20 cellular contexts compared by ENCODE assay signal in genomic region chr6:142751452-142751851, GRCh38.
DNase-seq lines count a peak whose midpoint lies in the region; ATAC-seq, FAIRE-seq and TF ChIP-seq lines count a peak whose summit lies in the region.
"Had no signal": no experiment of that assay in that cellular context is flagged by ENCODE, and none has a peak within 500 bp of the region (broad histone marks: within the 10 kb centered on the region; RNA-seq: fewer than 3 reads in every experiment).

No MANE protein-coding gene starts in this region.

- intact Hi-C loops in activated CD4-positive, alpha-beta T cell treated with anti-CD3 and anti-CD28 coated beads for 36 hours (cut with DNase I, micrococcal nuclease): no loop called here
- intact Hi-C loops in CD4-positive, alpha-beta T cell (cut with DNase I, micrococcal nuclease): loop anchor here in 1 of 2 experiments (2.0 kb wide), 1 partner anchor 133 kb away; no protein-coding TSS in a partner anchor
- intact Hi-C loops in pancreas (cut with DNase I) (no loop called here), colonic mucosa (cut with DNase I) (no loop called here)

- no peak for FAIRE-seq in pancreas (lab: Jason Lieb, UNC)
- FAIRE-seq: D721Med, H54 had no signal

- H3K9me3 ChIP-seq in CD4-positive, alpha-beta T cell (ENCODE audit: control insufficient read depth, low read length): no peaks in the 10 kb centered on the region
- H3K9me3 ChIP-seq in pancreas: no peaks in the 10 kb centered on the region
- no peaks in the 10 kb centered on the region for H3K9me3 ChIP-seq in colonic mucosa

- no peak for ATAC-seq in activated CD4-positive, alpha-beta T cell treated with anti-CD3 and anti-CD28 coated beads for 36 hours
- ATAC-seq in CD4-positive, alpha-beta T cell (ENCODE audit: poor library complexity): no peak
- ATAC-seq in pancreas: no peak

- POLR2A ChIA-PET in activated CD4-positive, alpha-beta T cell treated with anti-CD3 and anti-CD28 coated beads for 36 hours (lab: Charles Lee): interaction anchor here (0.6 kb wide), 1 partner anchor 135 kb away, joined by 3 read pairs; no protein-coding TSS in a partner anchor
- POLR2A ChIA-PET in CD4-positive, alpha-beta T cell (lab: Charles Lee): no interaction called here

- no peak for DNase-seq in activated CD4-positive, alpha-beta T cell treated with anti-CD3 and anti-CD28 coated beads for 36 hours
- DNase-seq in activated CD4-positive, alpha-beta T cell treated with anti-CD3 and anti-CD28 coated beads, Interleukin-2, amount 50 U/mL, for 4 hours: no peak
- DNase-seq in CD4-positive, alpha-beta T cell: no peak
- DNase-seq in activated naive CD8-positive, alpha-beta T cell treated with anti-CD3 and anti-CD28 coated beads for 36 hours: no peak
- DNase-seq in neural crest cell (ENCODE audit: low read depth, low spot score) (no peak), pancreas (no peak), colonic mucosa (no peak), NCI-H2081 (lab: John Stamatoyannopoulos, UW) (no peak)
- DNase-seq: AML-193, DMS79, KG1, MV-4-11, NCI-H1694 treated with DMSO at 0.1 percent for 48 hours, NCI-H2107, NCI-H510A, NCI-H748 treated with DMSO at 0.1 percent for 48 hours, SHP77 had no signal

- H3K36me3 Mint-ChIP-seq in activated CD4-positive, alpha-beta T cell treated with anti-CD3 and anti-CD28 coated beads for 36 hours (ENCODE audit: low read depth): peaks cover 27% of the 10 kb centered on the region
- peaks cover 39% of the 10 kb centered on the region for H3K36me3 Mint-ChIP-seq in CD4-positive, alpha-beta T cell (ENCODE audit: low read depth)
- H3K36me3 Mint-ChIP-seq in activated naive CD8-positive, alpha-beta T cell treated with anti-CD3 and anti-CD28 coated beads for 36 hours: peaks cover 29% of the 10 kb centered on the region
- H3K36me3 Mint-ChIP-seq in neural crest cell (ENCODE audit: low read depth): peaks cover 4% of the 10 kb centered on the region

- H3K4me3 ChIP-seq in pancreas (no peak overlapping the region), colonic mucosa (no peak overlapping the region)

- no peak overlapping the region for H3K9ac ChIP-seq in colonic mucosa (ENCODE audit: low read depth in 2 of 2, low read length in 2 of 2)

- CTCF ChIA-PET in activated CD4-positive, alpha-beta T cell treated with anti-CD3 and anti-CD28 coated beads for 36 hours (lab: Charles Lee): interaction anchor here (1.0 kb wide), 1 partner anchor 10 kb away, joined by 3 read pairs; no protein-coding TSS in a partner anchor
- CTCF ChIA-PET in CD4-positive, alpha-beta T cell (lab: Charles Lee): no interaction called here

- no peaks in the 10 kb centered on the region for H3K4me1 ChIP-seq in pancreas
- no peaks in the 10 kb centered on the region for H3K4me1 ChIP-seq in colonic mucosa

- WGBS in pancreas, 2 donors: 88% methylated on average over 3 of the region's 3 CpGs

- no peak overlapping the region for H3K4me3 Mint-ChIP-seq in activated CD4-positive, alpha-beta T cell treated with anti-CD3 and anti-CD28 coated beads for 36 hours
- no peak overlapping the region for H3K4me3 Mint-ChIP-seq in CD4-positive, alpha-beta T cell
- no peak overlapping the region for H3K4me3 Mint-ChIP-seq in activated naive CD8-positive, alpha-beta T cell treated with anti-CD3 and anti-CD28 coated beads for 36 hours
- no peak overlapping the region for H3K4me3 Mint-ChIP-seq in neural crest cell

- no peak overlapping the region for H3K27ac ChIP-seq in CD4-positive, alpha-beta T cell (ENCODE audit: low read depth, low read length)
- H3K27ac ChIP-seq in pancreas: no peak overlapping the region
- H3K27ac ChIP-seq in colonic mucosa: no peak overlapping the region
- H3K27ac ChIP-seq: 22Rv1 had no signal

- TF ChIP-seq CTCF in CD4-positive, alpha-beta T cell (IDR thresholded peaks at IDR 0.05): no peak
- TF ChIP-seq CTCF in neural crest cell (conservative IDR thresholded peaks at IDR 0.05) (no peak), pancreas (IDR thresholded peaks at IDR 0.05) (no peak), colonic mucosa (IDR thresholded peaks at IDR 0.05) (no peak)

- no peaks in the 10 kb centered on the region for H3K27me3 ChIP-seq in CD4-positive, alpha-beta T cell (ENCODE audit: control insufficient read depth, insufficient read depth, low read length)
- H3K27me3 ChIP-seq in pancreas (no peaks in the 10 kb centered on the region), colonic mucosa (no peaks in the 10 kb centered on the region)

- no peaks in the 10 kb centered on the region for H3K9me3 Mint-ChIP-seq in activated CD4-positive, alpha-beta T cell treated with anti-CD3 and anti-CD28 coated beads for 36 hours (ENCODE audit: low read depth)
- no peaks in the 10 kb centered on the region for H3K9me3 Mint-ChIP-seq in CD4-positive, alpha-beta T cell
- no peaks in the 10 kb centered on the region for H3K9me3 Mint-ChIP-seq in activated naive CD8-positive, alpha-beta T cell treated with anti-CD3 and anti-CD28 coated beads for 36 hours
- H3K9me3 Mint-ChIP-seq in neural crest cell: no peaks in the 10 kb centered on the region

- H3K36me3 ChIP-seq in pancreas (peaks cover 0 to 12% (median 4%) of the 10 kb centered on the region in 3 donors), colonic mucosa (peaks cover 6% of the 10 kb centered on the region)

- peaks cover 26% of the 10 kb centered on the region for H3K4me1 Mint-ChIP-seq in activated CD4-positive, alpha-beta T cell treated with anti-CD3 and anti-CD28 coated beads for 36 hours
- H3K4me1 Mint-ChIP-seq in CD4-positive, alpha-beta T cell (ENCODE audit: low read depth): peaks cover 42% of the 10 kb centered on the region
- peaks cover 21% of the 10 kb centered on the region for H3K4me1 Mint-ChIP-seq in activated naive CD8-positive, alpha-beta T cell treated with anti-CD3 and anti-CD28 coated beads for 36 hours
- no peaks in the 10 kb centered on the region for H3K4me1 Mint-ChIP-seq in neural crest cell

- no peaks in the 10 kb centered on the region for H3K27me3 Mint-ChIP-seq in activated CD4-positive, alpha-beta T cell treated with anti-CD3 and anti-CD28 coated beads for 36 hours
- no peaks in the 10 kb centered on the region for H3K27me3 Mint-ChIP-seq in CD4-positive, alpha-beta T cell
- H3K27me3 Mint-ChIP-seq in activated naive CD8-positive, alpha-beta T cell treated with anti-CD3 and anti-CD28 coated beads for 36 hours: no peaks in the 10 kb centered on the region
- H3K27me3 Mint-ChIP-seq in neural crest cell (ENCODE audit: low read depth): no peaks in the 10 kb centered on the region

- peak overlapping the region; percentile 2 for H3K27ac Mint-ChIP-seq in activated CD4-positive, alpha-beta T cell treated with anti-CD3 and anti-CD28 coated beads for 36 hours
- peak overlapping the region; percentile 5 for H3K27ac Mint-ChIP-seq in CD4-positive, alpha-beta T cell
- peak overlapping the region; percentile 62 for H3K27ac Mint-ChIP-seq in activated naive CD8-positive, alpha-beta T cell treated with anti-CD3 and anti-CD28 coated beads for 36 hours
- peak overlapping the region; percentile 31 for H3K27ac Mint-ChIP-seq in neural crest cell (ENCODE audit: unreplicated experiment)

Comparison
In these comparisons a context has a peak if more than half of its experiments do, and no peak if none do; other contexts are left out.
1. H3K27ac Mint-ChIP-seq: peak in every context shown above with its lines; median percentile 62 in activated naive CD8-positive, alpha-beta T cell treated with anti-CD3 and anti-CD28 coated beads for 36 hours; 31 in neural crest cell; 5 in CD4-positive, alpha-beta T cell; 2 in activated CD4-positive, alpha-beta T cell treated with anti-CD3 and anti-CD28 coated beads for 36 hours.